1 cellular context compared by ENCODE assay signal in the genomic region with DNA sequence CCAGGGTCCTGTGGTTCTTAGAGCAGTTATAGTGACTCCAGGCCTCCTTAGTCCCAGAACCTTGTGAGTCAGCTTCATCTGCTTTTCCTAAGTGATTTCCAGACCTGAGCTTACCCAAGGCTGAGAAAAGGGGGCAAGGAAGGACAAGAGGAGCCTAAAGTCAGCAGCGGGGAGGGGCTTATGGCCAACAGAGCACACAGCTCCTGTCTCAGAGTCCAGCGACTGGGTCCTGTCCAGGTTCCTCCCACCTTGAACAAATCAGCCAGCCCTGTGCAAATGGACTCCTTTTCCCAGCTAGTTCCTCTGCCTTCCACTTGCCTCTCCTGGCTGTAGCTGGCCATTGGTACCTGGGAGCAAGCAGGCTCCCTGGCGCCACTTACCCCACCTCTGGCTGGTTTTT.
TF ChIP-seq lines count a peak whose summit lies in the region.

No MANE protein-coding gene starts in this region.

TF ChIP-seq in HepG2, 621 proteins besides CTCF, POLR2A, EP300 and RAD21:
- TF ChIP-seq ZNF207 (IDR thresholded peaks at IDR 0.05; ENCODE audit: borderline replicate concordance), result no peak
- TF ChIP-seq, protein P1, sequence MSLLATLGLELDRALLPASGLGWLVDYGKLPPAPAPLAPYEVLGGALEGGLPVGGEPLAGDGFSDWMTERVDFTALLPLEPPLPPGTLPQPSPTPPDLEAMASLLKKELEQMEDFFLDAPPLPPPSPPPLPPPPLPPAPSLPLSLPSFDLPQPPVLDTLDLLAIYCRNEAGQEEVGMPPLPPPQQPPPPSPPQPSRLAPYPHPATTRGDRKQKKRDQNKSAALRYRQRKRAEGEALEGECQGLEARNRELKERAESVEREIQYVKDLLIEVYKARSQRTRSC (CRISPR knock-in tag; IDR thresholded peaks at IDR 0.05; ENCODE audit: low read depth), result no peak
- TF ChIP-seq ZNF724P (CRISPR knock-in tag; IDR thresholded peaks at IDR 0.05; ENCODE audit: borderline replicate concordance), result no peak
- TF ChIP-seq, protein P2, sequence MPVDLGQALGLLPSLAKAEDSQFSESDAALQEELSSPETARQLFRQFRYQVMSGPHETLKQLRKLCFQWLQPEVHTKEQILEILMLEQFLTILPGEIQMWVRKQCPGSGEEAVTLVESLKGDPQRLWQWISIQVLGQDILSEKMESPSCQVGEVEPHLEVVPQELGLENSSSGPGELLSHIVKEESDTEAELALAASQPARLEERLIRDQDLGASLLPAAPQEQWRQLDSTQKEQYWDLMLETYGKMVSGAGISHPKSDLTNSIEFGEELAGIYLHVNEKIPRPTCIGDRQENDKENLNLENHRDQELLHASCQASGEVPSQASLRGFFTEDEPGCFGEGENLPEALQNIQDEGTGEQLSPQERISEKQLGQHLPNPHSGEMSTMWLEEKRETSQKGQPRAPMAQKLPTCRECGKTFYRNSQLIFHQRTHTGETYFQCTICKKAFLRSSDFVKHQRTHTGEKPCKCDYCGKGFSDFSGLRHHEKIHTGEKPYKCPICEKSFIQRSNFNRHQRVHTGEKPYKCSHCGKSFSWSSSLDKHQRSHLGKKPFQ (CRISPR knock-in tag; IDR thresholded peaks at IDR 0.05; ENCODE audit: insufficient replicate concordance), result no peak
- TF ChIP-seq, protein P3, sequence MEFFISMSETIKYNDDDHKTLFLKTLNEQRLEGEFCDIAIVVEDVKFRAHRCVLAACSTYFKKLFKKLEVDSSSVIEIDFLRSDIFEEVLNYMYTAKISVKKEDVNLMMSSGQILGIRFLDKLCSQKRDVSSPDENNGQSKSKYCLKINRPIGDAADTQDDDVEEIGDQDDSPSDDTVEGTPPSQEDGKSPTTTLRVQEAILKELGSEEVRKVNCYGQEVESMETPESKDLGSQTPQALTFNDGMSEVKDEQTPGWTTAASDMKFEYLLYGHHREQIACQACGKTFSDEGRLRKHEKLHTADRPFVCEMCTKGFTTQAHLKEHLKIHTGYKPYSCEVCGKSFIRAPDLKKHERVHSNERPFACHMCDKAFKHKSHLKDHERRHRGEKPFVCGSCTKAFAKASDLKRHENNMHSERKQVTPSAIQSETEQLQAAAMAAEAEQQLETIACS (CRISPR knock-in tag; IDR thresholded peaks at IDR 0.05), result no peak
- TF ChIP-seq, protein P4, sequence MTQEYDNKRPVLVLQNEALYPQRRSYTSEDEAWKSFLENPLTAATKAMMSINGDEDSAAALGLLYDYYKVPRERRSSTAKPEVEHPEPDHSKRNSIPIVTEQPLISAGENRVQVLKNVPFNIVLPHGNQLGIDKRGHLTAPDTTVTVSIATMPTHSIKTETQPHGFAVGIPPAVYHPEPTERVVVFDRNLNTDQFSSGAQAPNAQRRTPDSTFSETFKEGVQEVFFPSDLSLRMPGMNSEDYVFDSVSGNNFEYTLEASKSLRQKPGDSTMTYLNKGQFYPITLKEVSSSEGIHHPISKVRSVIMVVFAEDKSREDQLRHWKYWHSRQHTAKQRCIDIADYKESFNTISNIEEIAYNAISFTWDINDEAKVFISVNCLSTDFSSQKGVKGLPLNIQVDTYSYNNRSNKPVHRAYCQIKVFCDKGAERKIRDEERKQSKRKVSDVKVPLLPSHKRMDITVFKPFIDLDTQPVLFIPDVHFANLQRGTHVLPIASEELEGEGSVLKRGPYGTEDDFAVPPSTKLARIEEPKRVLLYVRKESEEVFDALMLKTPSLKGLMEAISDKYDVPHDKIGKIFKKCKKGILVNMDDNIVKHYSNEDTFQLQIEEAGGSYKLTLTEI (CRISPR knock-in tag; conservative IDR thresholded peaks at IDR 0.05), result no peak
- TF ChIP-seq FOXK1 (CRISPR knock-in tag; IDR thresholded peaks at IDR 0.05; ENCODE audit: borderline replicate concordance, low read depth), result no peak
- TF ChIP-seq THYN1 (CRISPR knock-in tag; IDR thresholded peaks at IDR 0.05; ENCODE audit: borderline replicate concordance, low read depth), result no peak
- TF ChIP-seq NBN (conservative IDR thresholded peaks at IDR 0.05), result no peak
- TF ChIP-seq, protein P5, sequence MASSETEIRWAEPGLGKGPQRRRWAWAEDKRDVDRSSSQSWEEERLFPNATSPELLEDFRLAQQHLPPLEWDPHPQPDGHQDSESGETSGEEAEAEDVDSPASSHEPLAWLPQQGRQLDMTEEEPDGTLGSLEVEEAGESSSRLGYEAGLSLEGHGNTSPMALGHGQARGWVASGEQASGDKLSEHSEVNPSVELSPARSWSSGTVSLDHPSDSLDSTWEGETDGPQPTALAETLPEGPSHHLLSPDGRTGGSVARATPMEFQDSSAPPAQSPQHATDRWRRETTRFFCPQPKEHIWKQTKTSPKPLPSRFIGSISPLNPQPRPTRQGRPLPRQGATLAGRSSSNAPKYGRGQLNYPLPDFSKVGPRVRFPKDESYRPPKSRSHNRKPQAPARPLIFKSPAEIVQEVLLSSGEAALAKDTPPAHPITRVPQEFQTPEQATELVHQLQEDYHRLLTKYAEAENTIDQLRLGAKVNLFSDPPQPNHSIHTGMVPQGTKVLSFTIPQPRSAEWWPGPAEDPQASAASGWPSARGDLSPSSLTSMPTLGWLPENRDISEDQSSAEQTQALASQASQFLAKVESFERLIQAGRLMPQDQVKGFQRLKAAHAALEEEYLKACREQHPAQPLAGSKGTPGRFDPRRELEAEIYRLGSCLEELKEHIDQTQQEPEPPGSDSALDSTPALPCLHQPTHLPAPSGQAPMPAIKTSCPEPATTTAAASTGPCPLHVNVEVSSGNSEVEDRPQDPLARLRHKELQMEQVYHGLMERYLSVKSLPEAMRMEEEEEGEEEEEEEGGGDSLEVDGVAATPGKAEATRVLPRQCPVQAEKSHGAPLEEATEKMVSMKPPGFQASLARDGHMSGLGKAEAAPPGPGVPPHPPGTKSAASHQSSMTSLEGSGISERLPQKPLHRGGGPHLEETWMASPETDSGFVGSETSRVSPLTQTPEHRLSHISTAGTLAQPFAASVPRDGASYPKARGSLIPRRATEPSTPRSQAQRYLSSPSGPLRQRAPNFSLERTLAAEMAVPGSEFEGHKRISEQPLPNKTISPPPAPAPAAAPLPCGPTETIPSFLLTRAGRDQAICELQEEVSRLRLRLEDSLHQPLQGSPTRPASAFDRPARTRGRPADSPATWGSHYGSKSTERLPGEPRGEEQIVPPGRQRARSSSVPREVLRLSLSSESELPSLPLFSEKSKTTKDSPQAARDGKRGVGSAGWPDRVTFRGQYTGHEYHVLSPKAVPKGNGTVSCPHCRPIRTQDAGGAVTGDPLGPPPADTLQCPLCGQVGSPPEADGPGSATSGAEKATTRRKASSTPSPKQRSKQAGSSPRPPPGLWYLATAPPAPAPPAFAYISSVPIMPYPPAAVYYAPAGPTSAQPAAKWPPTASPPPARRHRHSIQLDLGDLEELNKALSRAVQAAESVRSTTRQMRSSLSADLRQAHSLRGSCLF (CRISPR knock-in tag; IDR thresholded peaks at IDR 0.05; ENCODE audit: borderline replicate concordance), result no peak
- TF ChIP-seq, protein P6, sequence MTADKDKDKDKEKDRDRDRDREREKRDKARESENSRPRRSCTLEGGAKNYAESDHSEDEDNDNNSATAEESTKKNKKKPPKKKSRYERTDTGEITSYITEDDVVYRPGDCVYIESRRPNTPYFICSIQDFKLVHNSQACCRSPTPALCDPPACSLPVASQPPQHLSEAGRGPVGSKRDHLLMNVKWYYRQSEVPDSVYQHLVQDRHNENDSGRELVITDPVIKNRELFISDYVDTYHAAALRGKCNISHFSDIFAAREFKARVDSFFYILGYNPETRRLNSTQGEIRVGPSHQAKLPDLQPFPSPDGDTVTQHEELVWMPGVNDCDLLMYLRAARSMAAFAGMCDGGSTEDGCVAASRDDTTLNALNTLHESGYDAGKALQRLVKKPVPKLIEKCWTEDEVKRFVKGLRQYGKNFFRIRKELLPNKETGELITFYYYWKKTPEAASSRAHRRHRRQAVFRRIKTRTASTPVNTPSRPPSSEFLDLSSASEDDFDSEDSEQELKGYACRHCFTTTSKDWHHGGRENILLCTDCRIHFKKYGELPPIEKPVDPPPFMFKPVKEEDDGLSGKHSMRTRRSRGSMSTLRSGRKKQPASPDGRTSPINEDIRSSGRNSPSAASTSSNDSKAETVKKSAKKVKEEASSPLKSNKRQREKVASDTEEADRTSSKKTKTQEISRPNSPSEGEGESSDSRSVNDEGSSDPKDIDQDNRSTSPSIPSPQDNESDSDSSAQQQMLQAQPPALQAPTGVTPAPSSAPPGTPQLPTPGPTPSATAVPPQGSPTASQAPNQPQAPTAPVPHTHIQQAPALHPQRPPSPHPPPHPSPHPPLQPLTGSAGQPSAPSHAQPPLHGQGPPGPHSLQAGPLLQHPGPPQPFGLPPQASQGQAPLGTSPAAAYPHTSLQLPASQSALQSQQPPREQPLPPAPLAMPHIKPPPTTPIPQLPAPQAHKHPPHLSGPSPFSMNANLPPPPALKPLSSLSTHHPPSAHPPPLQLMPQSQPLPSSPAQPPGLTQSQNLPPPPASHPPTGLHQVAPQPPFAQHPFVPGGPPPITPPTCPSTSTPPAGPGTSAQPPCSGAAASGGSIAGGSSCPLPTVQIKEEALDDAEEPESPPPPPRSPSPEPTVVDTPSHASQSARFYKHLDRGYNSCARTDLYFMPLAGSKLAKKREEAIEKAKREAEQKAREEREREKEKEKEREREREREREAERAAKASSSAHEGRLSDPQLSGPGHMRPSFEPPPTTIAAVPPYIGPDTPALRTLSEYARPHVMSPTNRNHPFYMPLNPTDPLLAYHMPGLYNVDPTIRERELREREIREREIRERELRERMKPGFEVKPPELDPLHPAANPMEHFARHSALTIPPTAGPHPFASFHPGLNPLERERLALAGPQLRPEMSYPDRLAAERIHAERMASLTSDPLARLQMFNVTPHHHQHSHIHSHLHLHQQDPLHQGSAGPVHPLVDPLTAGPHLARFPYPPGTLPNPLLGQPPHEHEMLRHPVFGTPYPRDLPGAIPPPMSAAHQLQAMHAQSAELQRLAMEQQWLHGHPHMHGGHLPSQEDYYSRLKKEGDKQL (CRISPR knock-in tag; IDR thresholded peaks at IDR 0.05; ENCODE audit: low read depth), result no peak
- TF ChIP-seq ZNF629 (CRISPR knock-in tag; conservative IDR thresholded peaks at IDR 0.05), result no peak
- TF ChIP-seq KAT7 (CRISPR knock-in tag; IDR thresholded peaks at IDR 0.05; ENCODE audit: borderline replicate concordance), result no peak
- TF ChIP-seq, protein P7, sequence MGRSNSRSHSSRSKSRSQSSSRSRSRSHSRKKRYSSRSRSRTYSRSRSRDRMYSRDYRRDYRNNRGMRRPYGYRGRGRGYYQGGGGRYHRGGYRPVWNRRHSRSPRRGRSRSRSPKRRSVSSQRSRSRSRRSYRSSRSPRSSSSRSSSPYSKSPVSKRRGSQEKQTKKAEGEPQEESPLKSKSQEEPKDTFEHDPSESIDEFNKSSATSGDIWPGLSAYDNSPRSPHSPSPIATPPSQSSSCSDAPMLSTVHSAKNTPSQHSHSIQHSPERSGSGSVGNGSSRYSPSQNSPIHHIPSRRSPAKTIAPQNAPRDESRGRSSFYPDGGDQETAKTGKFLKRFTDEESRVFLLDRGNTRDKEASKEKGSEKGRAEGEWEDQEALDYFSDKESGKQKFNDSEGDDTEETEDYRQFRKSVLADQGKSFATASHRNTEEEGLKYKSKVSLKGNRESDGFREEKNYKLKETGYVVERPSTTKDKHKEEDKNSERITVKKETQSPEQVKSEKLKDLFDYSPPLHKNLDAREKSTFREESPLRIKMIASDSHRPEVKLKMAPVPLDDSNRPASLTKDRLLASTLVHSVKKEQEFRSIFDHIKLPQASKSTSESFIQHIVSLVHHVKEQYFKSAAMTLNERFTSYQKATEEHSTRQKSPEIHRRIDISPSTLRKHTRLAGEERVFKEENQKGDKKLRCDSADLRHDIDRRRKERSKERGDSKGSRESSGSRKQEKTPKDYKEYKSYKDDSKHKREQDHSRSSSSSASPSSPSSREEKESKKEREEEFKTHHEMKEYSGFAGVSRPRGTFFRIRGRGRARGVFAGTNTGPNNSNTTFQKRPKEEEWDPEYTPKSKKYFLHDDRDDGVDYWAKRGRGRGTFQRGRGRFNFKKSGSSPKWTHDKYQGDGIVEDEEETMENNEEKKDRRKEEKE (IDR thresholded peaks at IDR 0.05), result no peak
- TF ChIP-seq MED8 (CRISPR knock-in tag; IDR thresholded peaks at IDR 0.05; ENCODE audit: insufficient replicate concordance), result no peak
- TF ChIP-seq, protein P8, sequence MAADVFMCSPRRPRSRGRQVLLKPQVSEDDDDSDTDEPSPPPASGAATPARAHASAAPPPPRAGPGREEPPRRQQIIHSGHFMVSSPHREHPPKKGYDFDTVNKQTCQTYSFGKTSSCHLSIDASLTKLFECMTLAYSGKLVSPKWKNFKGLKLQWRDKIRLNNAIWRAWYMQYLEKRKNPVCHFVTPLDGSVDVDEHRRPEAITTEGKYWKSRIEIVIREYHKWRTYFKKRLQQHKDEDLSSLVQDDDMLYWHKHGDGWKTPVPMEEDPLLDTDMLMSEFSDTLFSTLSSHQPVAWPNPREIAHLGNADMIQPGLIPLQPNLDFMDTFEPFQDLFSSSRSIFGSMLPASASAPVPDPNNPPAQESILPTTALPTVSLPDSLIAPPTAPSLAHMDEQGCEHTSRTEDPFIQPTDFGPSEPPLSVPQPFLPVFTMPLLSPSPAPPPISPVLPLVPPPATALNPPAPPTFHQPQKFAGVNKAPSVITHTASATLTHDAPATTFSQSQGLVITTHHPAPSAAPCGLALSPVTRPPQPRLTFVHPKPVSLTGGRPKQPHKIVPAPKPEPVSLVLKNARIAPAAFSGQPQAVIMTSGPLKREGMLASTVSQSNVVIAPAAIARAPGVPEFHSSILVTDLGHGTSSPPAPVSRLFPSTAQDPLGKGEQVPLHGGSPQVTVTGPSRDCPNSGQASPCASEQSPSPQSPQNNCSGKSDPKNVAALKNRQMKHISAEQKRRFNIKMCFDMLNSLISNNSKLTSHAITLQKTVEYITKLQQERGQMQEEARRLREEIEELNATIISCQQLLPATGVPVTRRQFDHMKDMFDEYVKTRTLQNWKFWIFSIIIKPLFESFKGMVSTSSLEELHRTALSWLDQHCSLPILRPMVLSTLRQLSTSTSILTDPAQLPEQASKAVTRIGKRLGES (CRISPR knock-in tag; IDR thresholded peaks at IDR 0.05; ENCODE audit: borderline replicate concordance), result no peak
- TF ChIP-seq ZNF510 (CRISPR knock-in tag; IDR thresholded peaks at IDR 0.05; ENCODE audit: low read depth), result no peak
- TF ChIP-seq, protein P9, sequence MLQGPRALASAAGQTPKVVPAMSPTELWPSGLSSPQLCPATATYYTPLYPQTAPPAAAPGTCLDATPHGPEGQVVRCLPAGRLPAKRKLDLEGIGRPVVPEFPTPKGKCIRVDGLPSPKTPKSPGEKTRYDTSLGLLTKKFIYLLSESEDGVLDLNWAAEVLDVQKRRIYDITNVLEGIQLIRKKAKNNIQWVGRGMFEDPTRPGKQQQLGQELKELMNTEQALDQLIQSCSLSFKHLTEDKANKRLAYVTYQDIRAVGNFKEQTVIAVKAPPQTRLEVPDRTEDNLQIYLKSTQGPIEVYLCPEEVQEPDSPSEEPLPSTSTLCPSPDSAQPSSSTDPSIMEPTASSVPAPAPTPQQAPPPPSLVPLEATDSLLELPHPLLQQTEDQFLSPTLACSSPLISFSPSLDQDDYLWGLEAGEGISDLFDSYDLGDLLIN (CRISPR knock-in tag; IDR thresholded peaks at IDR 0.05; ENCODE audit: borderline replicate concordance), result no peak
- TF ChIP-seq, protein P10, sequence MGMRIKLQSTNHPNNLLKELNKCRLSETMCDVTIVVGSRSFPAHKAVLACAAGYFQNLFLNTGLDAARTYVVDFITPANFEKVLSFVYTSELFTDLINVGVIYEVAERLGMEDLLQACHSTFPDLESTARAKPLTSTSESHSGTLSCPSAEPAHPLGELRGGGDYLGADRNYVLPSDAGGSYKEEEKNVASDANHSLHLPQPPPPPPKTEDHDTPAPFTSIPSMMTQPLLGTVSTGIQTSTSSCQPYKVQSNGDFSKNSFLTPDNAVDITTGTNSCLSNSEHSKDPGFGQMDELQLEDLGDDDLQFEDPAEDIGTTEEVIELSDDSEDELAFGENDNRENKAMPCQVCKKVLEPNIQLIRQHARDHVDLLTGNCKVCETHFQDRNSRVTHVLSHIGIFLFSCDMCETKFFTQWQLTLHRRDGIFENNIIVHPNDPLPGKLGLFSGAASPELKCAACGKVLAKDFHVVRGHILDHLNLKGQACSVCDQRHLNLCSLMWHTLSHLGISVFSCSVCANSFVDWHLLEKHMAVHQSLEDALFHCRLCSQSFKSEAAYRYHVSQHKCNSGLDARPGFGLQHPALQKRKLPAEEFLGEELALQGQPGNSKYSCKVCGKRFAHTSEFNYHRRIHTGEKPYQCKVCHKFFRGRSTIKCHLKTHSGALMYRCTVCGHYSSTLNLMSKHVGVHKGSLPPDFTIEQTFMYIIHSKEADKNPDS (CRISPR knock-in tag; IDR thresholded peaks at IDR 0.05), result no peak
- TF ChIP-seq HMG20B (CRISPR knock-in tag; conservative IDR thresholded peaks at IDR 0.05), result no peak
